In genomic region chr1:47575855-47576757, GRCh38 we compare ENCODE assay signal across 20 cellular contexts.
DNase-seq lines count a peak whose midpoint lies in the region; ATAC-seq, FAIRE-seq and TF ChIP-seq lines count a peak whose summit lies in the region.
"Had no signal": no experiment of that assay in that cellular context is flagged by ENCODE, and none has a peak within 500 bp of the region (broad histone marks: within the 10 kb centered on the region; RNA-seq: fewer than 3 reads in every experiment).

No MANE protein-coding gene starts in this region.

- DNase-seq in H54 (ENCODE audit: insufficient read length, low spot score) (peak; percentile 65), RWPE2 (ENCODE audit: low spot score) (peak; percentile 15), fibroblast of mammary gland (ENCODE audit: low read depth) (peak; percentile 41), sciatic nerve (ENCODE audit: low spot score) (peak; percentile 12), NCI-H1436 treated with DMSO at 0.1 percent for 48 hours (lab: John Stamatoyannopoulos, UW) (no peak), T-helper 2 cell (no peak), NCI-H187 (lab: John Stamatoyannopoulos, UW) (no peak)
- DNase-seq: activated effector memory CD4-positive, alpha-beta T cell treated with anti-CD3 and anti-CD28 coated beads, Interleukin-2, amount 50 U/mL, for 16 hours; CD4-positive, alpha-beta memory T cell; heart left ventricle; NCI-H2107; SHP77; stimulated activated naive CD4-positive, alpha-beta T cell treated with Interleukin-2 at 50 U/mL for 16 hours had no signal

- no peak for FAIRE-seq in H54 (lab: Jason Lieb, UNC)
- FAIRE-seq: endothelial cell of umbilical vein, GM18507 had no signal

- no peak overlapping the region for H3K27ac ChIP-seq in RWPE2 (ENCODE audit: poor library complexity, severe bottlenecking)
- H3K27ac ChIP-seq: cardiac muscle cell, heart left ventricle, right atrium auricular region had no signal

- H3K9me3 ChIP-seq in RWPE2 (ENCODE audit: severe bottlenecking) = no peaks in the 10 kb centered on the region
- H3K9me3 ChIP-seq: heart left ventricle, right atrium auricular region had no signal

- TF ChIP-seq CTCF in RWPE2 (IDR thresholded peaks at IDR 0.05; ENCODE audit: poor library complexity, severe bottlenecking) = no peak
- TF ChIP-seq CTCF in fibroblast of mammary gland (conservative IDR thresholded peaks at IDR 0.05; ENCODE audit: control insufficient read depth, insufficient read depth, low read depth, low read length) = no peak

- H3K36me3 ChIP-seq in RWPE2 (ENCODE audit: low read depth) = no peaks in the 10 kb centered on the region
- H3K36me3 ChIP-seq: cardiac muscle cell, heart left ventricle, right atrium auricular region had no signal

- ATAC-seq in RWPE2 (ENCODE audit: low read depth) = no peak
- ATAC-seq in sciatic nerve = no peak
- no peak for ATAC-seq in GM21423 (IDR thresholded peaks at IDR 0.05; ENCODE audit: unreplicated experiment)
- ATAC-seq: heart left ventricle; left lobe of liver; natural killer cell treated with Interleukin-12 subunit alpha and Interleukin-12 subunit beta and Interleukin-15 and Interleukin-18, amount 100 ng/mL, for 72 hours had no signal

- intact Hi-C loops in sciatic nerve (cut with DNase I) = no loop called here

- no peaks in the 10 kb centered on the region for H3K27me3 ChIP-seq in RWPE2 (ENCODE audit: insufficient read depth, poor library complexity, severe bottlenecking)
- H3K27me3 ChIP-seq: cardiac muscle cell had no signal

- no peak for TF ChIP-seq POLR2A in H54 (IDR thresholded peaks at IDR 0.05; ENCODE audit: low read depth, low read length)

- no peaks in the 10 kb centered on the region for H3K4me1 ChIP-seq in RWPE2 (ENCODE audit: insufficient read depth, poor library complexity, severe bottlenecking)

- no peak overlapping the region for H3K4me3 ChIP-seq in RWPE2 (ENCODE audit: severe bottlenecking)
- no peak overlapping the region for H3K4me3 ChIP-seq in fibroblast of mammary gland (ENCODE audit: control insufficient read depth, low read depth, low read length)
- H3K4me3 ChIP-seq: cardiac muscle cell, heart left ventricle, right atrium auricular region had no signal

Comparison
In these comparisons a context has a peak if more than half of its experiments do, and no peak if none do; other contexts are left out.
1. DNase-seq: peak in H54 (single experiment), RWPE2 (single experiment), fibroblast of mammary gland (single experiment) and sciatic nerve (single experiment); none in NCI-H1436 treated with DMSO at 0.1 percent for 48 hours (single experiment), T-helper 2 cell (0 of 5) and NCI-H187 (0 of 2).